29 cellular contexts compared by ENCODE assay signal in the genomic region with DNA sequence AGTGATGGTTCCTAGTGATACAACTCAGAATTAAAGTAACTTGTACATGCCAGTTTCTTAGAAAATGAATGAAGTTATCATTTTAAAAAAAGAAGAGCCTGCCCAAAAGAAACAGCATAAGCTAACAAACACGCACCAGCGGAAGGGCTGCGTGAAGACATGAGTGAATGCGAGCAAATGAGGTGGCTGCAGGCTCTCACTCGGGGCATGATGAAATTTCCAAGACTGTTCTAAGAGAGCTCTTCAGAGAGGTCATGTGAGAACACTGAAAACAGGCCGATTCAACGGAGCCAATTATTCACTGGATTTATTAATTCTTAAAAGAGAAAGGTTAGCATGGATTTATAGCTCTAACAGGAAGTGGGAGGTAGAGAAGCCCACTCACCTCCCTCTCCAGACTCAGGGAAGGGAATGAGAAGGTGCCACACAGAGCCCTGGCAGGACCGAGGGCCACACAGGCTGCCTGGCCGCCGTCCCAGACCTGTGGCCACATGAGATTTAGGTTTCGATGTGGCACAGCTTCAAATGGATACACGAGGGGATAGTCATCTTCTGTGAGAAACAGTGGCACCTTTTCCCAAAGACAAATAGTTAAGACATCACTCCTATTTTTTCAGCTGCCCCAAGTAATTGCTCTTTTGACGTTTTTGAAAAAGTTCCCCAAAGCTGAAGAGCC. TPM values are rescaled to one million over a fixed set of nuclear protein-coding genes. Genes with fewer than 3 reads are reported as not detected.
DNase-seq lines count a peak whose midpoint lies in the region; ATAC-seq, FAIRE-seq and TF ChIP-seq lines count a peak whose summit lies in the region.
"Had no signal": no experiment of that assay in that cellular context is flagged by ENCODE, and none has a peak within 500 bp of the region (broad histone marks: within the 10 kb centered on the region; RNA-seq: fewer than 3 reads in every experiment).

No MANE protein-coding gene starts in this region.

- no peak for TF ChIP-seq CTCF in lower lobe of right lung (IDR thresholded peaks at IDR 0.05)
- no peak for TF ChIP-seq CTCF in thoracic aorta (IDR thresholded peaks at IDR 0.05)
- no peak for TF ChIP-seq CTCF in foreskin keratinocyte (conservative IDR thresholded peaks at IDR 0.05)

- H3K9me3 ChIP-seq in adipocyte (ENCODE audit: control insufficient read depth, low read length) = no peaks in the 10 kb centered on the region
- no peaks in the 10 kb centered on the region for H3K9me3 ChIP-seq in lower lobe of right lung
- no peaks in the 10 kb centered on the region for H3K9me3 ChIP-seq in thoracic aorta
- H3K9me3 ChIP-seq: heart right ventricle, Peyer's patch, SJCRH30 had no signal

- H3K9ac ChIP-seq in adipocyte (ENCODE audit: low read length) = peak overlapping the region; percentile 60
- H3K9ac ChIP-seq: KMS-11 had no signal

- H3K27me3 ChIP-seq in adipocyte (replicated peaks; ENCODE audit: control insufficient read depth, insufficient read depth, low read length) = no peaks in the 10 kb centered on the region
- no peaks in the 10 kb centered on the region for H3K27me3 ChIP-seq in lower lobe of right lung (ENCODE audit: low read depth)
- no peaks in the 10 kb centered on the region for H3K27me3 ChIP-seq in thoracic aorta (replicated peaks; ENCODE audit: insufficient read depth)
- H3K27me3 ChIP-seq in foreskin keratinocyte = no peaks in the 10 kb centered on the region
- H3K27me3 ChIP-seq: heart right ventricle, Peyer's patch, SJCRH30 had no signal

- H3K27ac ChIP-seq in lower lobe of right lung (no peak overlapping the region), thoracic aorta (peak overlapping the region; percentile 35 to 69), foreskin keratinocyte (no peak overlapping the region)
- H3K27ac ChIP-seq: epithelial cell of prostate, heart right ventricle, KMS-11, Peyer's patch, SJCRH30 had no signal

- H3K36me3 ChIP-seq in adipocyte (ENCODE audit: control insufficient read depth, insufficient read depth, low read length, severe bottlenecking) (peaks cover 35% of the 10 kb centered on the region), lower lobe of right lung (peaks cover 12% of the 10 kb centered on the region), thoracic aorta (peaks cover 4% of the 10 kb centered on the region)

- peak overlapping the region; percentile 51 for H3K4me3 ChIP-seq in adipocyte (ENCODE audit: low read length)
- no peak overlapping the region for H3K4me3 ChIP-seq in lower lobe of right lung
- peak overlapping the region; percentile 5 for H3K4me3 ChIP-seq in thoracic aorta
- H3K4me3 ChIP-seq: heart right ventricle, Peyer's patch, SJCRH30 had no signal

- DNase-seq in DMS79 treated with DMSO at 0.1 percent for 48 hours (lab: John Stamatoyannopoulos, UW) (peak; percentile 54), adipocyte (ENCODE audit: low read depth) (no peak), lower lobe of right lung (no peak), thoracic aorta (ENCODE audit: low spot score) (no peak), SIG-M5 treated with dmso at 0.1 percent for 504 hours (lab: John Stamatoyannopoulos, UW; ENCODE audit: unreplicated experiment) (no peak), urothelium cell line (ENCODE audit: low spot score) (no peak), foreskin keratinocyte (no peak)
- DNase-seq: ACHN; activated CD8-positive, alpha-beta memory T cell treated with anti-CD3 and anti-CD28 coated beads, Interleukin-2, amount 50 U/mL, for 48 hours; activated CD8-positive, alpha-beta T cell treated with anti-CD3 and anti-CD28 coated beads for 36 hours; DMS153; effector memory CD4-positive, alpha-beta T cell; heart right ventricle; kidney glomerular epithelial cell; NCI-H1417 treated with DMSO at 0.1 percent for 48 hours; NCI-H446 treated with DMSO at 0.1 percent for 48 hours; NCI-H774; Peyer's patch; stimulated activated CD4-positive, alpha-beta T cell treated with anti-CD3 and anti-CD28 coated beads, Interleukin-15, amount 100 ng/mL, for 24 hours; substantia nigra; SW 1271 had no signal

- ATAC-seq in lower lobe of right lung (peak; percentile 75 to 96), thoracic aorta (ENCODE audit: insufficient number of reproducible peaks, low FRiP score, low read depth) (peak; percentile 16), foreskin keratinocyte (no peak)
- ATAC-seq: activated CD8-positive, alpha-beta T cell treated with anti-CD3 and anti-CD28 coated beads for 36 hours; activated T-helper 17 cell treated with anti-CD3 and anti-CD28 coated beads, Interleukin-2, amount 50 U/mL, for 72 hours; HCT116; stimulated activated effector memory CD8-positive, alpha-beta T cell treated with anti-CD3 and anti-CD28 coated beads, Interleukin-12 subunit alpha, Interleukin-12 subunit beta, amount 100 ng/mL, for 72 hours had no signal

- H3K4me1 ChIP-seq in adipocyte (ENCODE audit: control insufficient read depth, insufficient read depth, low read length) (peaks cover 68% of the 10 kb centered on the region), lower lobe of right lung (no peaks in the 10 kb centered on the region), thoracic aorta (ENCODE audit: control insufficient read depth in 1 of 2, low read depth in 2 of 2) (peaks cover 29 to 65% of the 10 kb centered on the region in 2 donors), foreskin keratinocyte (no peaks in the 10 kb centered on the region)
- H3K4me1 ChIP-seq: Peyer's patch, SJCRH30 had no signal

- FAIRE-seq in urothelium cell line (lab: Jason Lieb, UNC) = no peak
- FAIRE-seq: colon, GM12892 had no signal

- intact Hi-C loops in lower lobe of right lung (cut with DNase I) = no loop called here

RNA-seq across cellular contexts. Expression of a gene that starts 55.5 kb away (rescaled TPM):
- 9.8 TPM for total RNA-seq in lower lobe of right lung
- total RNA-seq in thoracic aorta = 10 to 100 TPM; 50.0 to 74.2 TPM
- 5.6 and 6.3 TPM in 2 replicates for total RNA-seq in foreskin keratinocyte
- 6.2 and 6.4 TPM in 2 replicates for polyA plus RNA-seq in foreskin keratinocyte

Comparison
In these comparisons a context has a peak if more than half of its experiments do, and no peak if none do; other contexts are left out.
1. H3K27ac ChIP-seq: peak in thoracic aorta (2 of 2); none in lower lobe of right lung (single experiment) and foreskin keratinocyte (single experiment).